Comparison of ENCODE assay signal across 8 cellular contexts in genomic region chr18:24014986-24015896, GRCh38. TPM values are rescaled to one million over a fixed set of nuclear protein-coding genes. Genes with fewer than 3 reads are reported as not detected.
DNase-seq lines count a peak whose midpoint lies in the region; ATAC-seq and TF ChIP-seq lines count a peak whose summit lies in the region.

No MANE protein-coding gene starts in this region.

- DNase-seq in NCI-H1436 (lab: John Stamatoyannopoulos, UW) = peak; percentile 5
- no peak for DNase-seq in NCI-H1436 treated with DMSO at 0.1 percent for 48 hours (lab: John Stamatoyannopoulos, UW)
- DNase-seq in NCI-H345 treated with DMSO at 0.1 percent for 48 hours (lab: John Stamatoyannopoulos, UW; ENCODE audit: unreplicated experiment) = peak; percentile 23
- peak; percentile 80 for DNase-seq in activated CD8-positive, alpha-beta memory T cell treated with anti-CD3 and anti-CD28 coated beads, Interleukin-2, amount 50 U/mL, for 48 hours
- peak; percentile 61 for DNase-seq in epithelial cell of esophagus (ENCODE audit: low read depth)
- DNase-seq in mesothelial cell of epicardium (ENCODE audit: low spot score in 2 of 2, unreplicated experiment in 2 of 2) = peak; percentile 25 to 58
- DNase-seq in stimulated activated naive CD4-positive, alpha-beta T cell treated with Interleukin-2 at 50 U/mL for 16 hours (lab: John Stamatoyannopoulos, UW) = peak; percentile 55

- peak overlapping the region; percentile 86 for H3K27ac Mint-ChIP-seq in mesothelial cell of epicardium

- H3K4me1 Mint-ChIP-seq in mesothelial cell of epicardium = peaks cover 23% of the 10 kb centered on the region

- peaks cover 19% of the 10 kb centered on the region for H3K27me3 Mint-ChIP-seq in mesothelial cell of epicardium (ENCODE audit: low read depth)

- peak overlapping the region; percentile 83 for H3K4me3 Mint-ChIP-seq in mesothelial cell of epicardium

- TF ChIP-seq CTCF in epithelial cell of esophagus (IDR thresholded peaks at IDR 0.05; ENCODE audit: insufficient read depth, low read depth, low read length, missing control alignments) (no peak), mesothelial cell of epicardium (IDR thresholded peaks at IDR 0.05; ENCODE audit: unreplicated experiment) (no peak)

- no peaks in the 10 kb centered on the region for H3K9me3 Mint-ChIP-seq in mesothelial cell of epicardium

- H3K36me3 Mint-ChIP-seq in mesothelial cell of epicardium = no peaks in the 10 kb centered on the region

- no peak for ATAC-seq in GM18909 (IDR thresholded peaks at IDR 0.05; ENCODE audit: poor library complexity, unreplicated experiment)

- H3K4me3 ChIP-seq in epithelial cell of esophagus (ENCODE audit: low read length) = peak overlapping the region; percentile 81

RNA-seq across cellular contexts. Expression of gene TTC39C, which starts 0.7 kb away (rescaled TPM):
- total RNA-seq in mesothelial cell of epicardium = 22.9 to 26.6 TPM (median 24.7 TPM) in 3 replicates
